In the genomic region with DNA sequence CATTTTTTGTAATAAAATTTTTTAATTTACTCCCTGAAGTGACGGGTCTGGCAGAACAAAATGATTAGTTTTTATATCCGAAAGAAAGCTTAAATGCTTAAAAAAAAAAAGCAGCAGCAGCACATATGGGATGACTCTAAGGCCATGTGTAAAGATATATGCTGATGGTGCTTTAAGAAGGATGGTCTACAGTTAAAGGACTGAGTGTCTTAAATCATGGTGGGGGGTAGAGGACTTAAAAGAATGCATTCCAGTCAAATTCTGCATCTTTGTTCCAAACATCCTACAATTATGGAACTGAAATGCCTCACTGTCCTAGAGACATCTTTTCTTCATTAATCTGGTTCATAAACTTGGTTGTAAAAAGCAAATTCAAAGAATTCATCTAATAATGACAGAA, we compare ENCODE assay signal across 18 cellular contexts. TPM values are rescaled to one million over a fixed set of nuclear protein-coding genes. Genes with fewer than 3 reads are reported as not detected.
DNase-seq lines count a peak whose midpoint lies in the region; TF ChIP-seq lines count a peak whose summit lies in the region.
"Had no signal": no experiment of that assay in that cellular context is flagged by ENCODE, and none has a peak within 500 bp of the region (broad histone marks: within the 10 kb centered on the region; RNA-seq: fewer than 3 reads in every experiment).

No MANE protein-coding gene starts in this region.

- H3K4me3 ChIP-seq in AG10803 (ENCODE audit: low read length), result no peak overlapping the region
- peak overlapping the region; percentile 19 for H3K4me3 ChIP-seq in Loucy (ENCODE audit: low read length, poor library complexity, severe bottlenecking)
- H3K4me3 ChIP-seq in stomach, result no peak overlapping the region
- H3K4me3 ChIP-seq: BLaER1 treated with 17β-estradiol and CSF1 and Interleukin-3, amounts not matched to agents 10 nM and 100 nM; GM12878 had no signal

- peak overlapping the region; percentile 9 for H3K4me2 ChIP-seq in Loucy (ENCODE audit: low read depth, low read length, poor library complexity, severe bottlenecking)

- H3K27ac ChIP-seq in stomach, result no peak overlapping the region
- H3K27ac ChIP-seq: BLaER1 treated with 17β-estradiol and CSF1 and Interleukin-3, amounts not matched to agents 10 nM and 100 nM had no signal

- H3K36me3 ChIP-seq in Loucy (ENCODE audit: insufficient read depth, low read length), result peaks cover 27% of the 10 kb centered on the region; the same call in 1 of the 2 replicates
- peaks cover 0 to 7% (median 0%) of the 10 kb centered on the region in 4 donors for H3K36me3 ChIP-seq in stomach

- H3K4me3 Mint-ChIP-seq in endothelial cell (ENCODE audit: unreplicated experiment) (peak overlapping the region; percentile 42), type B pancreatic cell (no peak overlapping the region)
- H3K4me3 Mint-ChIP-seq: B cell; CD8-positive, alpha-beta T cell had no signal

- H3K4me1 ChIP-seq in Loucy (ENCODE audit: insufficient read depth, low read length, poor library complexity, severe bottlenecking) (peaks cover 59% of the 10 kb centered on the region), stomach (peaks cover 13 to 71% (median 44%) of the 10 kb centered on the region in 4 donors)

- no peak overlapping the region for H3K9ac ChIP-seq in Loucy (ENCODE audit: low read depth, low read length, poor library complexity, severe bottlenecking)
- H3K9ac ChIP-seq: BLaER1 treated with 17β-estradiol and CSF1 and Interleukin-3, amounts not matched to agents 10 nM and 100 nM had no signal

- H3F3A ChIP-seq in Loucy (ENCODE audit: low read depth), result no peaks in the 10 kb centered on the region

- intact Hi-C loops in stomach (cut with DNase I; ENCODE audit: low total_unique reads), result no loop called here

- H3K27me3 ChIP-seq in Loucy (ENCODE audit: insufficient read depth, low read length, poor library complexity, severe bottlenecking) (no peaks in the 10 kb centered on the region), stomach (no peaks in the 10 kb centered on the region)
- H3K27me3 ChIP-seq: BLaER1 treated with 17β-estradiol and CSF1 and Interleukin-3, amounts not matched to agents 10 nM and 100 nM had no signal

- H3K9me2 ChIP-seq in Loucy (replicated peaks; ENCODE audit: low read depth, low read length), result no peaks in the 10 kb centered on the region

- TF ChIP-seq POLR2A in stomach (IDR thresholded peaks at IDR 0.05), result no peak

- H3K4me1 Mint-ChIP-seq in endothelial cell (ENCODE audit: unreplicated experiment), result peaks cover 19% of the 10 kb centered on the region
- H3K4me1 Mint-ChIP-seq in type B pancreatic cell (ENCODE audit: unreplicated experiment), result peaks cover 38% of the 10 kb centered on the region

- TF ChIP-seq CTCF in AG10803 (conservative IDR thresholded peaks at IDR 0.05; ENCODE audit: low read length) (no peak), Loucy (conservative IDR thresholded peaks at IDR 0.05; ENCODE audit: low read length) (no peak), endothelial cell (IDR thresholded peaks at IDR 0.05; ENCODE audit: unreplicated experiment) (no peak), type B pancreatic cell (conservative IDR thresholded peaks at IDR 0.05) (no peak), stomach (IDR thresholded peaks at IDR 0.05) (no peak)

- H4K20me1 ChIP-seq in Loucy (ENCODE audit: insufficient read depth, low read length, poor library complexity, severe bottlenecking), result peaks cover 87% of the 10 kb centered on the region

- H2AFZ ChIP-seq in Loucy (ENCODE audit: low read length), result no peak overlapping the region

- no peak overlapping the region for H3K27ac Mint-ChIP-seq in endothelial cell (ENCODE audit: unreplicated experiment)
- H3K27ac Mint-ChIP-seq in type B pancreatic cell, result peak overlapping the region; percentile 86
- H3K27ac Mint-ChIP-seq: B cell; CD8-positive, alpha-beta T cell had no signal

- H3K9me3 Mint-ChIP-seq in endothelial cell (ENCODE audit: unreplicated experiment) (no peaks in the 10 kb centered on the region), type B pancreatic cell (no peaks in the 10 kb centered on the region)
- H3K9me3 Mint-ChIP-seq: CD8-positive, alpha-beta T cell had no signal

- WGBS in stomach, 5 donors, result 89 to 97% (median 95%) methylated on average over 2 of the region's 2 CpGs

- H3K79me2 ChIP-seq in Loucy (ENCODE audit: insufficient read depth, low read length), result peaks cover 100% of the 10 kb centered on the region

- H3K36me3 Mint-ChIP-seq in endothelial cell (ENCODE audit: low read depth, unreplicated experiment), result peaks cover under 1% of the 10 kb centered on the region
- peaks cover 9% of the 10 kb centered on the region for H3K36me3 Mint-ChIP-seq in type B pancreatic cell
- H3K36me3 Mint-ChIP-seq: CD8-positive, alpha-beta T cell had no signal

- H3K27me3 Mint-ChIP-seq in endothelial cell (ENCODE audit: unreplicated experiment) (peaks cover 1% of the 10 kb centered on the region), type B pancreatic cell (no peaks in the 10 kb centered on the region)
- H3K27me3 Mint-ChIP-seq: B cell had no signal

- no peaks in the 10 kb centered on the region for H3K9me3 ChIP-seq in Loucy (ENCODE audit: insufficient read depth, low read depth, low read length)
- no peaks in the 10 kb centered on the region for H3K9me3 ChIP-seq in stomach
- H3K9me3 ChIP-seq: BLaER1 treated with 17β-estradiol and CSF1 and Interleukin-3, amounts not matched to agents 10 nM and 100 nM had no signal

- TF ChIP-seq EP300 in stomach (IDR thresholded peaks at IDR 0.05), result no peak

- DNase-seq in AG10803 (ENCODE audit: low read depth) (peak; percentile 51), endothelial cell (ENCODE audit: low spot score) (no peak), type B pancreatic cell (ENCODE audit: extremely low spot score, unreplicated experiment) (no peak), SIG-M5 (lab: John Stamatoyannopoulos, UW) (no peak), NCI-H2107 treated with DMSO at 0.1 percent for 48 hours (lab: John Stamatoyannopoulos, UW; ENCODE audit: unreplicated experiment) (no peak), stomach (no peak)
- DNase-seq: 8988T; Calu3; CD8-positive, alpha-beta T cell; DMS79 treated with DMSO at 0.1 percent for 48 hours; EL; GOT3; H7 had no signal

RNA-seq across cellular contexts. Expression of a gene that starts 7.1 kb away (rescaled TPM):
- total RNA-seq in endothelial cell (ENCODE audit: unreplicated experiment) (195 TPM), type B pancreatic cell (ENCODE audit: low replicate concordance) (165 and 182 TPM in 2 replicates), stomach (100 to 1,000 TPM in 2 of 5 donors, 10 to 100 TPM in 3; 46.0 to 229 (median 84.5) TPM)
- 10 to 100 TPM in 1 of 3 donors, 1 to 10 TPM in 2; 6.5 to 13.4 (median 7.2) TPM for polyA plus RNA-seq in stomach

RNA-seq across cellular contexts. Expression of a gene that starts 9.6 kb away (rescaled TPM):
- total RNA-seq in endothelial cell (ENCODE audit: unreplicated experiment), result 2.0 TPM
- 7.9 and 13.9 TPM in 2 replicates for total RNA-seq in type B pancreatic cell (ENCODE audit: low replicate concordance)
- not detected for total RNA-seq in stomach
- 1 to 10 TPM; 1.2 to 3.9 (median 2.7) TPM for polyA plus RNA-seq in stomach
- total RNA-seq: G401 had no signal
